8 cellular contexts compared by ENCODE assay signal in genomic region chr3:172711457-172711800, GRCh38. TPM values are rescaled to one million over a fixed set of nuclear protein-coding genes. Genes with fewer than 3 reads are reported as not detected.
A peak's percentile ranks its signal among the peaks of the same experiment; 100 is the strongest.
DNase-seq lines count a peak whose midpoint lies in the region; ATAC-seq, FAIRE-seq and TF ChIP-seq lines count a peak whose summit lies in the region.

No MANE protein-coding gene starts in this region.

- H3K9me3 ChIP-seq in CD4-positive, alpha-beta memory T cell (ENCODE audit: control insufficient read depth in 1 of 2, low read length in 2 of 2), result no peaks in the 10 kb centered on the region
- no peaks in the 10 kb centered on the region for H3K9me3 ChIP-seq in parathyroid adenoma (ENCODE audit: control insufficient read depth, low read length)

- peak overlapping the region; percentile 94 to 99 (median 96) for H3K4me3 Mint-ChIP-seq in CD4-positive, alpha-beta memory T cell

- no peaks in the 10 kb centered on the region for H3K9me3 Mint-ChIP-seq in CD4-positive, alpha-beta memory T cell

- H3K27ac ChIP-seq in CD4-positive, alpha-beta memory T cell (ENCODE audit: low read depth, low read length), result no peak overlapping the region
- H3K27ac ChIP-seq in parathyroid adenoma, result peak overlapping the region; percentile 77

- peaks cover 9 to 30% (median 23%) of the 10 kb centered on the region in 4 donors for H3K4me1 Mint-ChIP-seq in CD4-positive, alpha-beta memory T cell

- peak overlapping the region; percentile 90 for H3K4me2 ChIP-seq in parathyroid adenoma (ENCODE audit: low read length)

- no peaks in the 10 kb centered on the region for H3K27me3 ChIP-seq in CD4-positive, alpha-beta memory T cell (ENCODE audit: insufficient read depth, low read length)
- H3K27me3 ChIP-seq in parathyroid adenoma (ENCODE audit: control insufficient read depth, insufficient read depth, low read length), result no peaks in the 10 kb centered on the region

- H2AFZ ChIP-seq in parathyroid adenoma, result peak overlapping the region; percentile 94

- H3K27me3 Mint-ChIP-seq in CD4-positive, alpha-beta memory T cell, result no peaks in the 10 kb centered on the region

- no peak for TF ChIP-seq CTCF in parathyroid adenoma (IDR thresholded peaks at IDR 0.05)

- H3K79me2 ChIP-seq in parathyroid adenoma, result peaks cover 15% of the 10 kb centered on the region

- ATAC-seq in SK-N-SH treated with all-trans-retinoic acid at 6 μM for 48 hours (peak; percentile 9; the same call in 2 of the 3 replicates), esophagus mucosa (peak; percentile 8), GM18868 (IDR thresholded peaks at IDR 0.05; ENCODE audit: unreplicated experiment) (no peak)

- peaks cover 11% of the 10 kb centered on the region for H3K4me1 ChIP-seq in CD4-positive, alpha-beta memory T cell (ENCODE audit: insufficient read depth, low read length)
- no peaks in the 10 kb centered on the region for H3K4me1 ChIP-seq in parathyroid adenoma

- DNase-seq in CD4-positive, alpha-beta memory T cell, result no peak
- DNase-seq in HEK293T (ENCODE audit: extremely low spot score), result peak; percentile 17
- DNase-seq in GM19239 (ENCODE audit: insufficient read length, low spot score), result no peak
- no peak for DNase-seq in head of caudate nucleus

- H3K4me3 ChIP-seq in CD4-positive, alpha-beta memory T cell (ENCODE audit: low read length in 2 of 2), result peak overlapping the region; percentile 85 to 96
- H3K4me3 ChIP-seq in parathyroid adenoma (ENCODE audit: low read depth, low read length), result peak overlapping the region; percentile 98

- H3K9ac ChIP-seq in parathyroid adenoma, result no peak overlapping the region

- peaks cover 0 to 3% of the 10 kb centered on the region in 2 donors for H3K36me3 Mint-ChIP-seq in CD4-positive, alpha-beta memory T cell

- CTCF ChIA-PET in CD4-positive, alpha-beta memory T cell (lab: Charles Lee; ENCODE audit: partially characterized antibody), result interaction anchor here (1.1 to 3.3 kb wide), 4 partner anchors 11 to 117 kb away, joined by 3 to 18 read pairs (median 4); no protein-coding TSS in a partner anchor
- CTCF ChIA-PET in HEK293T (lab: Yijun Ruan, JAX), result interaction anchor here (0.6 to 0.7 kb wide), 2 partner anchors 10 to 37 kb away, joined by 3 to 5 read pairs; no protein-coding TSS in a partner anchor

- intact Hi-C loops in CD4-positive, alpha-beta memory T cell (cut with micrococcal nuclease), result loop anchor here (1.0 to 5.0 kb wide), 2 partner anchors 39 kb away; partner anchors contain the start of gene ECT2
- intact Hi-C loops in head of caudate nucleus (cut with DNase I), result no loop called here

- no peaks in the 10 kb centered on the region for H3K36me3 ChIP-seq in CD4-positive, alpha-beta memory T cell (ENCODE audit: insufficient read depth, low read length)
- H3K36me3 ChIP-seq in parathyroid adenoma (ENCODE audit: control insufficient read depth, insufficient read depth, low read length), result no peaks in the 10 kb centered on the region

- no peak for FAIRE-seq in GM19239 (lab: Jason Lieb, UNC)

- H3K27ac Mint-ChIP-seq in CD4-positive, alpha-beta memory T cell, result peak overlapping the region in 4 of 7 donors; percentile 52 to 91 (median 71)

- POLR2A ChIA-PET in CD4-positive, alpha-beta memory T cell (lab: Charles Lee; ENCODE audit: partially characterized antibody), result interaction anchor here (2.3 kb wide), 1 partner anchor 39 kb away, joined by 9 read pairs; the partner anchor contains the start of gene ECT2
- POLR2A ChIA-PET in HEK293T (lab: Yijun Ruan, JAX), result interaction anchor here (1.2 to 1.6 kb wide), 2 partner anchors 38 to 39 kb away, joined by 3 to 6 read pairs; partner anchors contain the start of gene ECT2

TF ChIP-seq in HEK293T, 16 proteins besides CTCF, POLR2A, EP300 and RAD21:
- TF ChIP-seq CTBP1 (IDR thresholded peaks at IDR 0.05; ENCODE audit: borderline replicate concordance) (no peak), SUZ12 (IDR thresholded peaks at IDR 0.05) (no peak), FOXM1 (IDR thresholded peaks at IDR 0.05; ENCODE audit: borderline replicate concordance) (no peak)

TF ChIP-seq in SK-N-SH treated with all-trans-retinoic acid at 6 μM for 48 hours, 23 proteins besides CTCF, POLR2A, EP300 and RAD21:
- TF ChIP-seq TCF4 (CRISPR knock-in tag; IDR thresholded peaks at IDR 0.05; ENCODE audit: borderline replicate concordance) (no peak), TOX (CRISPR knock-in tag; IDR thresholded peaks at IDR 0.05; ENCODE audit: borderline replicate concordance) (no peak), ZNF70 (CRISPR knock-in tag; IDR thresholded peaks at IDR 0.05) (no peak), ARNTL (CRISPR knock-in tag; IDR thresholded peaks at IDR 0.05; ENCODE audit: borderline replicate concordance, low read depth) (no peak), PATZ1 (CRISPR knock-in tag; IDR thresholded peaks at IDR 0.05; ENCODE audit: borderline replicate concordance) (no peak), ZNF565 (CRISPR knock-in tag; conservative IDR thresholded peaks at IDR 0.05; ENCODE audit: low read depth) (no peak), OSR1 (CRISPR knock-in tag; IDR thresholded peaks at IDR 0.05) (no peak), SNAI2 (CRISPR knock-in tag; IDR thresholded peaks at IDR 0.05) (no peak), CSDC2 (CRISPR knock-in tag; IDR thresholded peaks at IDR 0.05) (no peak), ZC3H10 (CRISPR knock-in tag; IDR thresholded peaks at IDR 0.05) (no peak), BACH2 (CRISPR knock-in tag; IDR thresholded peaks at IDR 0.05; ENCODE audit: borderline replicate concordance) (no peak), ZNF8 (CRISPR knock-in tag; IDR thresholded peaks at IDR 0.05) (no peak), CSRNP3 (CRISPR knock-in tag; IDR thresholded peaks at IDR 0.05) (no peak), ESRRG (CRISPR knock-in tag; IDR thresholded peaks at IDR 0.05) (no peak), ISL1 (CRISPR knock-in tag; IDR thresholded peaks at IDR 0.05) (no peak), PPARA (CRISPR knock-in tag; IDR thresholded peaks at IDR 0.05; ENCODE audit: borderline replicate concordance) (no peak), ZFP3 (CRISPR knock-in tag; IDR thresholded peaks at IDR 0.05) (no peak), GLIS3 (CRISPR knock-in tag; IDR thresholded peaks at IDR 0.05) (no peak), RARB (CRISPR knock-in tag; IDR thresholded peaks at IDR 0.05) (no peak)

RNA-seq across cellular contexts. Expression of gene NCEH1, which starts 0.6 kb away (rescaled TPM):
- total RNA-seq in CD4-positive, alpha-beta memory T cell, result 1 to 10 TPM; 3.9 to 5.1 TPM
- polyA plus RNA-seq in CD4-positive, alpha-beta memory T cell, result 1 to 10 TPM; 2.1 to 3.0 TPM
- total RNA-seq in esophagus mucosa, result 5.3 TPM

RNA-seq across cellular contexts. Expression of gene ECT2, which starts 39.1 kb away (rescaled TPM):
- 1 to 10 TPM; 2.4 to 2.9 TPM for total RNA-seq in CD4-positive, alpha-beta memory T cell
- 1 to 10 TPM; 1.2 to 2.4 TPM for polyA plus RNA-seq in CD4-positive, alpha-beta memory T cell
- 22.4 TPM for total RNA-seq in esophagus mucosa
